In genomic region chr6:22613695-22614094, GRCh38 we compare ENCODE assay signal across 16 cellular contexts. TPM values are rescaled to one million over a fixed set of nuclear protein-coding genes. Genes with fewer than 3 reads are reported as not detected.
A peak's percentile ranks its signal among the peaks of the same experiment; 100 is the strongest.
DNase-seq lines count a peak whose midpoint lies in the region; ATAC-seq and TF ChIP-seq lines count a peak whose summit lies in the region.
"Had no signal": no experiment of that assay in that cellular context is flagged by ENCODE, and none has a peak within 500 bp of the region (broad histone marks: within the 10 kb centered on the region; RNA-seq: fewer than 3 reads in every experiment).

No MANE protein-coding gene starts in this region.

- no peak for TF ChIP-seq EP300 in tibial nerve (IDR thresholded peaks at IDR 0.05)

- H3K27me3 Mint-ChIP-seq in natural killer cell (ENCODE audit: low read depth in 2 of 2): no peaks in the 10 kb centered on the region
- H3K27me3 Mint-ChIP-seq: CD8-positive, alpha-beta memory T cell; progenitor cell of endocrine pancreas had no signal

- no peaks in the 10 kb centered on the region for H3K4me1 ChIP-seq in neuronal stem cell (ENCODE audit: control insufficient read depth in 2 of 2, insufficient read depth in 1 of 2, low read depth in 1 of 2, low read length in 2 of 2)
- peaks cover 0 to 10% (median 0%) of the 10 kb centered on the region in 4 donors for H3K4me1 ChIP-seq in tibial nerve

- H3K36me3 Mint-ChIP-seq in natural killer cell: no peaks in the 10 kb centered on the region
- H3K36me3 Mint-ChIP-seq: CD8-positive, alpha-beta memory T cell had no signal

- H2BK12ac ChIP-seq in neuronal stem cell (ENCODE audit: low read length): no peak overlapping the region

- H2BK5ac ChIP-seq in neuronal stem cell (ENCODE audit: low read length): no peak overlapping the region

- ATAC-seq in HG03039 (IDR thresholded peaks at IDR 0.05; ENCODE audit: unreplicated experiment): no peak
- ATAC-seq in natural killer cell: no peak

- no peak overlapping the region for H3K27ac Mint-ChIP-seq in natural killer cell
- H3K27ac Mint-ChIP-seq: CD8-positive, alpha-beta memory T cell; progenitor cell of endocrine pancreas had no signal

- no peak for TF ChIP-seq CTCF in natural killer cell (IDR thresholded peaks at IDR 0.05)
- no peak for TF ChIP-seq CTCF in tibial nerve (IDR thresholded peaks at IDR 0.05)

- H4K8ac ChIP-seq in neuronal stem cell (ENCODE audit: low read depth, low read length): no peak overlapping the region

- H3K14ac ChIP-seq in neuronal stem cell (ENCODE audit: low read length): no peak overlapping the region

- no peak overlapping the region for H2AK5ac ChIP-seq in neuronal stem cell (ENCODE audit: low read depth, low read length)

- in situ Hi-C loops in SK-MEL-5 (cut with HindIII; ENCODE audit: low pct_unique_long_range_greater_than_20kb, low sequenced_read_pairs): no loop called here

- H3K4me3 Mint-ChIP-seq in natural killer cell: no peak overlapping the region
- H3K4me3 Mint-ChIP-seq: CD8-positive, alpha-beta memory T cell had no signal

- H3K4me3 ChIP-seq in neuronal stem cell (ENCODE audit: low read length in 2 of 2) (no peak overlapping the region), tibial nerve (no peak overlapping the region)
- H3K4me3 ChIP-seq: transverse colon had no signal

- H3K9me3 Mint-ChIP-seq in natural killer cell: peaks cover 4 to 19% of the 10 kb centered on the region in 2 donors

- no CpG with 5 or more reads among the region's 3 CpGs for WGBS in neuronal stem cell (ENCODE audit: extremely low coverage in 2 of 2, insufficient read length in 2 of 2, insufficient replicate concordance in 1 of 2), 2 donors
- WGBS in tibial nerve, 2 donors: 13 to 19% methylated on average over 3 of the region's 3 CpGs

- no peak overlapping the region for H2BK120ac ChIP-seq in neuronal stem cell (ENCODE audit: low read depth, low read length)

- no peaks in the 10 kb centered on the region for H3K79me1 ChIP-seq in neuronal stem cell (ENCODE audit: low read depth, low read length)

- no peak overlapping the region for H3K4me2 ChIP-seq in neuronal stem cell (ENCODE audit: insufficient read depth, low read length, poor library complexity, severe bottlenecking)

- H4K91ac ChIP-seq in neuronal stem cell (ENCODE audit: low read depth, low read length, poor library complexity): no peak overlapping the region

- no peak overlapping the region for H2BK15ac ChIP-seq in neuronal stem cell (ENCODE audit: low read length)

- H3K27ac ChIP-seq in neuronal stem cell (replicated peaks; ENCODE audit: low read length) (no peak overlapping the region), tibial nerve (peak overlapping the region in 2 of 4 donors; percentile 48 to 79)
- H3K27ac ChIP-seq: transverse colon had no signal

- H3K18ac ChIP-seq in neuronal stem cell (ENCODE audit: low read length): no peak overlapping the region

- no peak overlapping the region for H3K9ac ChIP-seq in neuronal stem cell (ENCODE audit: low read depth, low read length, poor library complexity)

- H3K9me3 ChIP-seq in neuronal stem cell (replicated peaks in 1 of 2; ENCODE audit: control insufficient read depth in 2 of 2, insufficient read depth in 1 of 2, low read depth in 1 of 2, low read length in 2 of 2) (peaks cover 2 to 21% of the 10 kb centered on the region in 2 donors), tibial nerve (peaks cover 0 to 26% (median 4%) of the 10 kb centered on the region in 4 donors)

- no peaks in the 10 kb centered on the region for H3K4me1 Mint-ChIP-seq in natural killer cell
- H3K4me1 Mint-ChIP-seq: CD8-positive, alpha-beta memory T cell had no signal

- peak; percentile 78 for DNase-seq in Daoy (ENCODE audit: low read depth)
- DNase-seq in SK-MEL-5 (ENCODE audit: low read depth, low spot score): peak; percentile 90
- peak; percentile 97 for DNase-seq in fibroblast of peridontal ligament (ENCODE audit: extremely low read depth)
- no peak for DNase-seq in neuronal stem cell (ENCODE audit: low spot score)
- no peak for DNase-seq in natural killer cell
- DNase-seq in tibial nerve (ENCODE audit: low spot score in 2 of 2): no peak
- no peak for DNase-seq in NCI-H1092 (lab: John Stamatoyannopoulos, UW)
- DNase-seq: activated CD4-positive, alpha-beta T cell treated with anti-CD3 and anti-CD28 coated beads for 4 hours; activated gamma-delta T cell; CD8-positive, alpha-beta memory T cell; NCI-H446; SHP77; transverse colon had no signal

- no peaks in the 10 kb centered on the region for H3K27me3 ChIP-seq in neuronal stem cell (ENCODE audit: control insufficient read depth in 3 of 3, insufficient read depth in 3 of 3, low read depth in 1 of 3, low read length in 3 of 3)
- no peaks in the 10 kb centered on the region for H3K27me3 ChIP-seq in tibial nerve
- H3K27me3 ChIP-seq: transverse colon had no signal

- peak overlapping the region; percentile 30 for H2AFZ ChIP-seq in neuronal stem cell (ENCODE audit: low read length)

- intact Hi-C loops in natural killer cell (cut with micrococcal nuclease): no loop called here

- H3K36me3 ChIP-seq in neuronal stem cell (replicated peaks in 1 of 2; ENCODE audit: control insufficient read depth in 2 of 2, insufficient read depth in 2 of 2, low read length in 2 of 2) (no peaks in the 10 kb centered on the region), tibial nerve (no peaks in the 10 kb centered on the region)
- H3K36me3 ChIP-seq: transverse colon had no signal

- H3K23ac ChIP-seq in neuronal stem cell (ENCODE audit: low read depth, low read length, poor library complexity): no peak overlapping the region

- TF ChIP-seq POLR2A in tibial nerve (IDR thresholded peaks at IDR 0.05): no peak

- H3K4ac ChIP-seq in neuronal stem cell (ENCODE audit: low read length): no peak overlapping the region

RNA-seq across cellular contexts. Expression of gene HDGFL1, which starts 44.3 kb away (rescaled TPM):
- not detected in 2 replicates for total RNA-seq in Daoy (2014; rRNA removed; shearing (Covaris generic))
- not detected in 2 replicates for total RNA-seq in SK-MEL-5 (2014; rRNA removed; shearing (Covaris generic))
- polyA plus RNA-seq in SK-MEL-5 (2015; cell fraction: cytosol; rRNA removed): not detected in 2 replicates
- not detected in 2 replicates for polyA plus RNA-seq in SK-MEL-5 (2015; cell fraction: nucleus; rRNA removed)
- polyA plus RNA-seq in neuronal stem cell (2013, experiment 1 of 2): not detected
- not detected for polyA plus RNA-seq in neuronal stem cell (2013, experiment 2 of 2)
- not detected for total RNA-seq in natural killer cell
- under 1 TPM in 1 of 4 donors, not detected in 3; 0.30 TPM for total RNA-seq in tibial nerve
- total RNA-seq: CD8-positive, alpha-beta memory T cell; progenitor cell of endocrine pancreas; transverse colon had no signal
- polyA plus RNA-seq: CD8-positive, alpha-beta memory T cell; keratinocyte had no signal

Comparison
In these comparisons a context has a peak if more than half of its experiments do, and no peak if none do; other contexts are left out.
1. DNase-seq: peak in Daoy (single experiment), SK-MEL-5 (single experiment) and fibroblast of peridontal ligament (single experiment); none in neuronal stem cell (single experiment), natural killer cell (single experiment), tibial nerve (0 of 2) and NCI-H1092 (single experiment).